Comparison of ENCODE assay signal across 2 cellular contexts in the genomic region with DNA sequence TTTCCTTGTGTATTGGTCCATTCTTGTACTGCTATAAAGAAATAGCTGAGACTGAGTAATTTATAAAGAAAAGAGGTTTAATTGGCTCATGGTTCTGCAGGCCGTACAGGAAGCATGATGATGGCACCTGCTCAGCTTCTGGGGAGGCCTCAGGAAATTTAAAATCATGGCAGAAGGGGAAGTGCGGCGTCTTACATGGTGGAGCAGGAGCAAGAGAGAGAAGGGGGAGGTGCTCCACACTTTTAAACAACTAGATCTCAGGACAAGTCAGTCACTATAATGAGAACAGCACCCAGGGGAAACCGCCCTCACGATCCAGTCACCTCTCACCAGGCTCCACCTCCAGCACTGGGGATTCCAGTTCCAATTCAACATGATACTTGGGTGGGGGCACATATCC.
TF ChIP-seq lines count a peak whose summit lies in the region.

No MANE protein-coding gene starts in this region.

TF ChIP-seq in GM23338, 12 proteins besides CTCF, POLR2A, EP300 and RAD21 (continued from another document):
- TF ChIP-seq, protein P1, sequence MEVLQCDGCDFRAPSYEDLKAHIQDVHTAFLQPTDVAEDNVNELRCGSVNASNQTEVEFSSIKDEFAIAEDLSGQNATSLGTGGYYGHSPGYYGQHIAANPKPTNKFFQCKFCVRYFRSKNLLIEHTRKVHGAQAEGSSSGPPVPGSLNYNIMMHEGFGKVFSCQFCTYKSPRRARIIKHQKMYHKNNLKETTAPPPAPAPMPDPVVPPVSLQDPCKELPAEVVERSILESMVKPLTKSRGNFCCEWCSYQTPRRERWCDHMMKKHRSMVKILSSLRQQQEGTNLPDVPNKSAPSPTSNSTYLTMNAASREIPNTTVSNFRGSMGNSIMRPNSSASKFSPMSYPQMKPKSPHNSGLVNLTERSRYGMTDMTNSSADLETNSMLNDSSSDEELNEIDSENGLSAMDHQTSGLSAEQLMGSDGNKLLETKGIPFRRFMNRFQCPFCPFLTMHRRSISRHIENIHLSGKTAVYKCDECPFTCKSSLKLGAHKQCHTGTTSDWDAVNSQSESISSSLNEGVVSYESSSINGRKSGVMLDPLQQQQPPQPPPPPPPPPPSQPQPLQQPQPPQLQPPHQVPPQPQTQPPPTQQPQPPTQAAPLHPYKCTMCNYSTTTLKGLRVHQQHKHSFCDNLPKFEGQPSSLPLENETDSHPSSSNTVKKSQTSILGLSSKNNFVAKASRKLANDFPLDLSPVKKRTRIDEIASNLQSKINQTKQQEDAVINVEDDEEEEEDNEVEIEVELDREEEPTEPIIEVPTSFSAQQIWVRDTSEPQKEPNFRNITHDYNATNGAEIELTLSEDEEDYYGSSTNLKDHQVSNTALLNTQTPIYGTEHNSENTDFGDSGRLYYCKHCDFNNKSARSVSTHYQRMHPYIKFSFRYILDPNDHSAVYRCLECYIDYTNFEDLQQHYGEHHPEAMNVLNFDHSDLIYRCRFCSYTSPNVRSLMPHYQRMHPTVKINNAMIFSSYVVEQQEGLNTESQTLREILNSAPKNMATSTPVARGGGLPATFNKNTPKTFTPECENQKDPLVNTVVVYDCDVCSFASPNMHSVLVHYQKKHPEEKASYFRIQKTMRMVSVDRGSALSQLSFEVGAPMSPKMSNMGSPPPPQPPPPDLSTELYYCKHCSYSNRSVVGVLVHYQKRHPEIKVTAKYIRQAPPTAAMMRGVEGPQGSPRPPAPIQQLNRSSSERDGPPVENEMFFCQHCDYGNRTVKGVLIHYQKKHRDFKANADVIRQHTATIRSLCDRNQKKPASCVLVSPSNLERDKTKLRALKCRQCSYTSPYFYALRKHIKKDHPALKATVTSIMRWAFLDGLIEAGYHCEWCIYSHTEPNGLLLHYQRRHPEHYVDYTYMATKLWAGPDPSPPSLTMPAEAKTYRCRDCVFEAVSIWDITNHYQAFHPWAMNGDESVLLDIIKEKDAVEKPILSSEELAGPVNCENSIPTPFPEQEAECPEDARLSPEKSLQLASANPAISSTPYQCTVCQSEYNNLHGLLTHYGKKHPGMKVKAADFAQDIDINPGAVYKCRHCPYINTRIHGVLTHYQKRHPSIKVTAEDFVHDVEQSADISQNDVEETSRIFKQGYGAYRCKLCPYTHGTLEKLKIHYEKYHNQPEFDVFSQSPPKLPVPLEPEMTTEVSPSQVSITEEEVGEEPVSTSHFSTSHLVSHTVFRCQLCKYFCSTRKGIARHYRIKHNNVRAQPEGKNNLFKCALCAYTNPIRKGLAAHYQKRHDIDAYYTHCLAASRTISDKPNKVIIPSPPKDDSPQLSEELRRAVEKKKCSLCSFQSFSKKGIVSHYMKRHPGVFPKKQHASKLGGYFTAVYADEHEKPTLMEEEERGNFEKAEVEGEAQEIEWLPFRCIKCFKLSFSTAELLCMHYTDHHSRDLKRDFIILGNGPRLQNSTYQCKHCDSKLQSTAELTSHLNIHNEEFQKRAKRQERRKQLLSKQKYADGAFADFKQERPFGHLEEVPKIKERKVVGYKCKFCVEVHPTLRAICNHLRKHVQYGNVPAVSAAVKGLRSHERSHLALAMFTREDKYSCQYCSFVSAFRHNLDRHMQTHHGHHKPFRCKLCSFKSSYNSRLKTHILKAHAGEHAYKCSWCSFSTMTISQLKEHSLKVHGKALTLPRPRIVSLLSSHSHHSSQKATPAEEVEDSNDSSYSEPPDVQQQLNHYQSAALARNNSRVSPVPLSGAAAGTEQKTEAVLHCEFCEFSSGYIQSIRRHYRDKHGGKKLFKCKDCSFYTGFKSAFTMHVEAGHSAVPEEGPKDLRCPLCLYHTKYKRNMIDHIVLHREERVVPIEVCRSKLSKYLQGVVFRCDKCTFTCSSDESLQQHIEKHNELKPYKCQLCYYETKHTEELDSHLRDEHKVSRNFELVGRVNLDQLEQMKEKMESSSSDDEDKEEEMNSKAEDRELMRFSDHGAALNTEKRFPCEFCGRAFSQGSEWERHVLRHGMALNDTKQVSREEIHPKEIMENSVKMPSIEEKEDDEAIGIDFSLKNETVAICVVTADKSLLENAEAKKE (CRISPR knock-in tag; IDR thresholded peaks at IDR 0.05): no peak
- TF ChIP-seq, protein P2, sequence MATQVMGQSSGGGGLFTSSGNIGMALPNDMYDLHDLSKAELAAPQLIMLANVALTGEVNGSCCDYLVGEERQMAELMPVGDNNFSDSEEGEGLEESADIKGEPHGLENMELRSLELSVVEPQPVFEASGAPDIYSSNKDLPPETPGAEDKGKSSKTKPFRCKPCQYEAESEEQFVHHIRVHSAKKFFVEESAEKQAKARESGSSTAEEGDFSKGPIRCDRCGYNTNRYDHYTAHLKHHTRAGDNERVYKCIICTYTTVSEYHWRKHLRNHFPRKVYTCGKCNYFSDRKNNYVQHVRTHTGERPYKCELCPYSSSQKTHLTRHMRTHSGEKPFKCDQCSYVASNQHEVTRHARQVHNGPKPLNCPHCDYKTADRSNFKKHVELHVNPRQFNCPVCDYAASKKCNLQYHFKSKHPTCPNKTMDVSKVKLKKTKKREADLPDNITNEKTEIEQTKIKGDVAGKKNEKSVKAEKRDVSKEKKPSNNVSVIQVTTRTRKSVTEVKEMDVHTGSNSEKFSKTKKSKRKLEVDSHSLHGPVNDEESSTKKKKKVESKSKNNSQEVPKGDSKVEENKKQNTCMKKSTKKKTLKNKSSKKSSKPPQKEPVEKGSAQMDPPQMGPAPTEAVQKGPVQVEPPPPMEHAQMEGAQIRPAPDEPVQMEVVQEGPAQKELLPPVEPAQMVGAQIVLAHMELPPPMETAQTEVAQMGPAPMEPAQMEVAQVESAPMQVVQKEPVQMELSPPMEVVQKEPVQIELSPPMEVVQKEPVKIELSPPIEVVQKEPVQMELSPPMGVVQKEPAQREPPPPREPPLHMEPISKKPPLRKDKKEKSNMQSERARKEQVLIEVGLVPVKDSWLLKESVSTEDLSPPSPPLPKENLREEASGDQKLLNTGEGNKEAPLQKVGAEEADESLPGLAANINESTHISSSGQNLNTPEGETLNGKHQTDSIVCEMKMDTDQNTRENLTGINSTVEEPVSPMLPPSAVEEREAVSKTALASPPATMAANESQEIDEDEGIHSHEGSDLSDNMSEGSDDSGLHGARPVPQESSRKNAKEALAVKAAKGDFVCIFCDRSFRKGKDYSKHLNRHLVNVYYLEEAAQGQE (IDR thresholded peaks at IDR 0.05; ENCODE audit: unreplicated experiment): no peak
- no peak for TF ChIP-seq EZH2phosphoT487 (IDR thresholded peaks at IDR 0.05; ENCODE audit: unreplicated experiment)
- no peak for TF ChIP-seq ZNF114 (CRISPR knock-in tag; IDR thresholded peaks at IDR 0.05)
- no peak for TF ChIP-seq CREB1 (CRISPR knock-in tag; IDR thresholded peaks at IDR 0.05; ENCODE audit: low read depth)
- TF ChIP-seq JUNB (IDR thresholded peaks at IDR 0.05; ENCODE audit: unreplicated experiment): no peak

TF ChIP-seq in HEK293T, 16 proteins besides CTCF, POLR2A, EP300 and RAD21 (continued from another document):
- no peak for TF ChIP-seq CTBP1 (IDR thresholded peaks at IDR 0.05; ENCODE audit: borderline replicate concordance)
- no peak for TF ChIP-seq SUZ12 (IDR thresholded peaks at IDR 0.05)
TF ChIP-seq in HEK293T: peak in this region for 0.
